In genomic region chr2:55109219-55109891, GRCh38 we compare ENCODE assay signal across 8 cellular contexts. TPM values are rescaled to one million over a fixed set of nuclear protein-coding genes. Genes with fewer than 3 reads are reported as not detected.
A peak's percentile ranks its signal among the peaks of the same experiment; 100 is the strongest.
DNase-seq lines count a peak whose midpoint lies in the region; ATAC-seq, FAIRE-seq and TF ChIP-seq lines count a peak whose summit lies in the region.

No MANE protein-coding gene starts in this region.

- peaks cover 5% of the 10 kb centered on the region for H3K4me1 ChIP-seq in colonic mucosa
- peaks cover 20 to 25% (median 22%) of the 10 kb centered on the region in 3 donors for H3K4me1 ChIP-seq in pancreas

- H3K36me3 ChIP-seq in colonic mucosa: no peaks in the 10 kb centered on the region
- H3K36me3 ChIP-seq in pancreas: no peaks in the 10 kb centered on the region

- H3K9ac ChIP-seq in colonic mucosa (ENCODE audit: low read depth in 2 of 2, low read length in 2 of 2): no peak overlapping the region

- H3K27me3 ChIP-seq in colonic mucosa (no peaks in the 10 kb centered on the region), pancreas (no peaks in the 10 kb centered on the region)

- H3K4me3 ChIP-seq in colonic mucosa: no peak overlapping the region
- no peak overlapping the region for H3K4me3 ChIP-seq in pancreas

- H3K27ac ChIP-seq in colonic mucosa (peak overlapping the region; percentile 66), pancreas (peak overlapping the region in 2 of 4 donors; percentile 53 to 70)

- 17 to 20% methylated on average over 2 of the region's 2 CpGs for WGBS in pancreas, 2 donors

- no peak for TF ChIP-seq CTCF in colonic mucosa (IDR thresholded peaks at IDR 0.05)
- no peak for TF ChIP-seq CTCF in pancreas (IDR thresholded peaks at IDR 0.05)

- FAIRE-seq in pancreas (lab: Jason Lieb, UNC): no peak

- intact Hi-C loops in colonic mucosa (cut with DNase I): no loop called here
- intact Hi-C loops in pancreas (cut with DNase I): no loop called here

- ATAC-seq in pancreas (peak; percentile 76 to 84 (median 82)), HG02571 (IDR thresholded peaks at IDR 0.05; ENCODE audit: unreplicated experiment) (no peak), HG03196 (IDR thresholded peaks at IDR 0.05; ENCODE audit: unreplicated experiment) (no peak)

- peak; percentile 87 for DNase-seq in EL
- peak; percentile 64 for DNase-seq in NCI-H446 treated with DMSO at 0.1 percent for 48 hours (lab: John Stamatoyannopoulos, UW)
- DNase-seq in colonic mucosa: no peak
- peak in 2 of 6 donors; percentile 47 to 56 for DNase-seq in pancreas
- no peak for DNase-seq in 8988T
- DNase-seq in HuH-7 (ENCODE audit: low spot score): no peak

- no peaks in the 10 kb centered on the region for H3K9me3 ChIP-seq in colonic mucosa
- H3K9me3 ChIP-seq in pancreas: no peaks in the 10 kb centered on the region

RNA-seq across cellular contexts. Expression of gene RTN4, which starts 59.1 kb away (rescaled TPM):
- total RNA-seq in colonic mucosa: 100 to 1,000 TPM; 199 to 280 TPM
- 100 to 1,000 TPM in 1 of 6 donors, 10 to 100 TPM in 5; 38.3 to 105 (median 77.3) TPM for total RNA-seq in pancreas
- 10 to 100 TPM; 59.2 to 97.8 TPM for polyA plus RNA-seq in pancreas

Comparison
In these comparisons a context has a peak if more than half of its experiments do, and no peak if none do; other contexts are left out.
1. DNase-seq: peak in EL (single experiment) and NCI-H446 treated with DMSO at 0.1 percent for 48 hours (single experiment); none in colonic mucosa (single experiment), 8988T (single experiment) and HuH-7 (single experiment).
2. ATAC-seq: peak in pancreas (4 of 4); none in HG02571 (single experiment) and HG03196 (single experiment).